ENCODE assay signal across 19 cellular contexts in the genomic region with DNA sequence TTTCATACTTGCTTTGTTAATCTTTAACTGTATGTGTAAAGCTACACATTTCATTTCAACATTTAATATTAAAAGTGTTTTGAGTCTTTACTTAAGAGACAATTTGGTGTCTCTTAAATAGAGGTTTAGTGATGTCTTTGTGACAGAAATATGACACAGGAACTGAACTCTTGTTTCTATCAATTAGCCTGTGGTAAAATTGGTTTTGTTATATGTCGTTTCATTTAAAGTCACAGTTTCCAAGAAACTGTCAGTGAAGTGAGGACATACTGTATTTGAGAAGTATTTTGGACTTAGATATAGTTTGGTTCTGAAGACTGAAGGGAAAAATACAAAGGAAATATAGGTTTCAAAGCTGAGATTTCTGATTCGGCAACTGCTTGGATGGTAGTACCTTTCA.
"Had no signal": no experiment of that assay in that cellular context is flagged by ENCODE, and none has a peak within 500 bp of the region (broad histone marks: within the 10 kb centered on the region; RNA-seq: fewer than 3 reads in every experiment).

No MANE protein-coding gene starts in this region.

- H3K27me3 Mint-ChIP-seq: activated CD4-positive, alpha-beta T cell treated with anti-CD3 and anti-CD28 coated beads, Interleukin-2, amount 10 ng/mL, durations not matched to agents 7 days and 5 days had no signal

- H3K36me3 Mint-ChIP-seq: activated naive CD4-positive, alpha-beta T cell treated with anti-CD3 and anti-CD28 coated beads, Interleukin-2, amount 50 U/mL, for 72 hours had no signal

- DNase-seq: activated CD4-positive, alpha-beta T cell treated with anti-CD3 and anti-CD28 coated beads, Interleukin-2, amount 10 ng/mL, durations not matched to agents 7 days and 5 days; activated CD8-positive, alpha-beta memory T cell treated with anti-CD3 and anti-CD28 coated beads, Interleukin-2, amount 50 U/mL, for 4 hours; activated gamma-delta T cell treated with Interleukin-2 at 50 U/mL for 16 hours; activated T-cell treated with anti-CD3 and anti-CD28 coated beads, Interleukin-2, amount 50 U/mL, for 72 hours; cerebellar nuclear complex; effector CD8-positive, alpha-beta T cell; esophagus squamous epithelium; heart right ventricle; left lung; midbrain; nephron progenitor cell; occipital lobe; posterior cingulate gyrus; retina; stomach; trophoblast cell had no signal

- H3K4me1 Mint-ChIP-seq: nephron progenitor cell had no signal

- H3K4me3 ChIP-seq: esophagus squamous epithelium, heart right ventricle, left lung, stomach had no signal

- H3K9me3 ChIP-seq: esophagus squamous epithelium, heart right ventricle, left lung, stomach had no signal

- H3K27ac ChIP-seq: esophagus squamous epithelium, stomach had no signal

- H3K27ac Mint-ChIP-seq: activated CD4-positive, alpha-beta T cell treated with anti-CD3 and anti-CD28 coated beads, Interleukin-2, amount 10 ng/mL, durations not matched to agents 7 days and 5 days; activated T-cell treated with anti-CD3 and anti-CD28 coated beads, Interleukin-2, amount 50 U/mL, for 72 hours; nephron progenitor cell; T-helper 1 cell treated with Interleukin-12 subunit alpha and Interleukin-12 subunit beta and Interleukin-4 antibody, amounts not matched to agents 30 μg/mL and 1 μg/mL, for 36 hours had no signal

- H3K4me3 Mint-ChIP-seq: activated CD4-positive, alpha-beta T cell treated with anti-CD3 and anti-CD28 coated beads, Interleukin-2, amount 10 ng/mL, durations not matched to agents 7 days and 5 days; activated T-cell treated with anti-CD3 and anti-CD28 coated beads, Interleukin-2, amount 50 U/mL, for 72 hours; nephron progenitor cell; T-helper 1 cell treated with Interleukin-12 subunit alpha and Interleukin-12 subunit beta and Interleukin-4 antibody, amounts not matched to agents 30 μg/mL and 1 μg/mL, for 36 hours had no signal

- H3K9me3 Mint-ChIP-seq: activated CD4-positive, alpha-beta T cell treated with anti-CD3 and anti-CD28 coated beads, Interleukin-2, amount 10 ng/mL, durations not matched to agents 7 days and 5 days; activated naive CD4-positive, alpha-beta T cell treated with anti-CD3 and anti-CD28 coated beads, Interleukin-2, amount 50 U/mL, for 72 hours; activated T-cell treated with anti-CD3 and anti-CD28 coated beads, Interleukin-2, amount 50 U/mL, for 72 hours; nephron progenitor cell; T-helper 1 cell treated with Interleukin-12 subunit alpha and Interleukin-12 subunit beta and Interleukin-4 antibody, amounts not matched to agents 30 μg/mL and 1 μg/mL, for 36 hours had no signal

- H3K27me3 ChIP-seq: esophagus squamous epithelium, heart right ventricle, left lung, stomach had no signal

- ATAC-seq: activated CD4-positive, CD25-positive, alpha-beta regulatory T cell treated with anti-CD3 and anti-CD28 coated beads, Interleukin-2, amount 50 U/mL, for 24 hours; activated naive CD4-positive, alpha-beta T cell treated with anti-CD3 and anti-CD28 coated beads, Interleukin-2, amount 50 U/mL, for 72 hours; activated T-cell treated with anti-CD3 and anti-CD28 coated beads, Interleukin-2, amount 50 U/mL, for 72 hours; heart right ventricle had no signal
